Comparison of ENCODE assay signal across 21 cellular contexts in the genomic region with DNA sequence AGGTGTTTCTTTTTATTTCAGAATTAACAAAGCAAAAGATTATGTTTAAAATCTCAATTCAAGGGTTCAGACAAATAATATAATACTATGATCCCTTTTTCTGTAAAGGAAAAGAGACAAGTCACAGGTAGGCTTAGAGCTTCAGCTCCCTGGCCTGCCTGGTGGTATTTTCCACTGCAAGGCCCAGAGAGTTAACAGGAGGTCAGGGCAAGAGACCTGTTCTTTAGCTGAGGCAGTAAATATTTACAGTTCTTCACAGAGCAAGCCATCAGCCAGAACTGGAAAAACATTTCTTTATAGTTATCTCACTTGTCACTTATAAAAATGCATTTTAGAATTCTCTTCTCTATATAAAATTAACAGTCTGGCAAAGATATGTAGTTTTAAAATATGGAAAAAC.
A peak's percentile ranks its signal among the peaks of the same experiment; 100 is the strongest.
DNase-seq lines count a peak whose midpoint lies in the region; ATAC-seq and TF ChIP-seq lines count a peak whose summit lies in the region.
"Had no signal": no experiment of that assay in that cellular context is flagged by ENCODE, and none has a peak within 500 bp of the region (broad histone marks: within the 10 kb centered on the region; RNA-seq: fewer than 3 reads in every experiment).

No MANE protein-coding gene starts in this region.

- CTCF ChIA-PET in activated naive CD4-positive, alpha-beta T cell treated with anti-CD3 and anti-CD28 coated beads for 36 hours (lab: Charles Lee) = interaction anchor here (0.7 to 1.3 kb wide), 2 partner anchors 14 to 17 kb away, joined by 3 to 6 read pairs; no protein-coding TSS in a partner anchor

- H3K9me3 ChIP-seq in esophagus muscularis mucosa (no peaks in the 10 kb centered on the region), liver (ENCODE audit: control insufficient read depth in 4 of 4, low read length in 3 of 4) (no peaks in the 10 kb centered on the region)

- TF ChIP-seq POLR2A in esophagus muscularis mucosa (IDR thresholded peaks at IDR 0.05; ENCODE audit: low read depth) = no peak
- TF ChIP-seq POLR2A in GM18505 (IDR thresholded peaks at IDR 0.05; ENCODE audit: borderline replicate concordance, extremely low read depth, insufficient read depth, insufficient read length) = no peak

- H3K4me1 ChIP-seq in esophagus muscularis mucosa (peaks cover 0 to 33% (median 22%) of the 10 kb centered on the region in 4 donors), liver (ENCODE audit: control insufficient read depth in 4 of 4, insufficient read depth in 4 of 4, low read length in 3 of 4) (peaks cover 3 to 19% (median 9%) of the 10 kb centered on the region in 4 donors), rectal smooth muscle tissue (ENCODE audit: control insufficient read depth, insufficient read depth, low read length) (no peaks in the 10 kb centered on the region)

- no peak overlapping the region for H3K4me3 ChIP-seq in esophagus muscularis mucosa
- no peak overlapping the region for H3K4me3 ChIP-seq in liver (ENCODE audit: low read depth in 1 of 3, low read length in 3 of 3)
- H3K4me3 ChIP-seq in rectal smooth muscle tissue (ENCODE audit: low read length) = no peak overlapping the region

- H3K9me3 Mint-ChIP-seq in activated naive CD4-positive, alpha-beta T cell treated with anti-CD3 and anti-CD28 coated beads for 36 hours = no peaks in the 10 kb centered on the region
- H3K9me3 Mint-ChIP-seq: H9, HFFc6 had no signal

- TF ChIP-seq EP300 in esophagus muscularis mucosa (IDR thresholded peaks at IDR 0.05) = no peak

- peak; percentile 15 for DNase-seq in HuH-7.5 (ENCODE audit: low spot score)
- DNase-seq in esophagus muscularis mucosa (ENCODE audit: extremely low spot score) = no peak
- DNase-seq in activated naive CD4-positive, alpha-beta T cell treated with anti-CD3 and anti-CD28 coated beads for 36 hours = no peak
- DNase-seq in NCI-H128 (lab: John Stamatoyannopoulos, UW; ENCODE audit: unreplicated experiment) = no peak
- DNase-seq: GDM1, H9, HFFc6, KG1, NCI-H1105, NCI-H1694, NCI-H2081 treated with DMSO at 0.1 percent for 48 hours, NCI-H2171 treated with DMSO at 0.1 percent for 48 hours, NCI-H446, NCI-H526 treated with DMSO at 0.1 percent for 48 hours, PC-3, Right ventricle myocardium superior had no signal

- H3K27ac ChIP-seq in esophagus muscularis mucosa (replicated peaks in 1 of 4) (peak overlapping the region; percentile 45 to 51 (median 46)), liver (ENCODE audit: low read depth in 1 of 2, low read length in 2 of 2) (peak overlapping the region; percentile 18 to 62), rectal smooth muscle tissue (ENCODE audit: low read depth, low read length) (peak overlapping the region; percentile 5)
- H3K27ac ChIP-seq: C4-2B had no signal

- H3K27me3 Mint-ChIP-seq in activated naive CD4-positive, alpha-beta T cell treated with anti-CD3 and anti-CD28 coated beads for 36 hours (ENCODE audit: low read depth) = no peaks in the 10 kb centered on the region

- H3K9ac ChIP-seq in liver (ENCODE audit: low read depth in 1 of 2, low read length in 2 of 2) (peak overlapping the region in 1 of 2 donors; percentile 65), rectal smooth muscle tissue (ENCODE audit: low read length) (no peak overlapping the region)

- H3K27ac Mint-ChIP-seq in activated naive CD4-positive, alpha-beta T cell treated with anti-CD3 and anti-CD28 coated beads for 36 hours = no peak overlapping the region
- H3K27ac Mint-ChIP-seq: HFFc6 had no signal

- intact Hi-C loops in esophagus muscularis mucosa (cut with DNase I) = no loop called here
- intact Hi-C loops in activated naive CD4-positive, alpha-beta T cell treated with anti-CD3 and anti-CD28 coated beads for 36 hours (cut with micrococcal nuclease) = no loop called here

- TF ChIP-seq CTCF in esophagus muscularis mucosa (IDR thresholded peaks at IDR 0.05) (no peak), liver (IDR thresholded peaks at IDR 0.05; ENCODE audit: low read depth, low read length, missing input control) (no peak)

- no peaks in the 10 kb centered on the region for H3K4me1 Mint-ChIP-seq in activated naive CD4-positive, alpha-beta T cell treated with anti-CD3 and anti-CD28 coated beads for 36 hours (ENCODE audit: low read depth)
- H3K4me1 Mint-ChIP-seq: H9 had no signal

- H3K36me3 ChIP-seq in esophagus muscularis mucosa (peaks cover 24 to 81% (median 47%) of the 10 kb centered on the region in 4 donors), liver (ENCODE audit: control insufficient read depth in 4 of 4, insufficient read depth in 3 of 4, low read depth in 1 of 4, low read length in 3 of 4) (peaks cover 12 to 25% (median 20%) of the 10 kb centered on the region in 4 donors), rectal smooth muscle tissue (ENCODE audit: control insufficient read depth, insufficient read depth, low read length) (peaks cover 11% of the 10 kb centered on the region)

- TF ChIP-seq RAD21 in liver (IDR thresholded peaks at IDR 0.05) = peak; percentile 17 to 33

- ATAC-seq in GM18505 (IDR thresholded peaks at IDR 0.05; ENCODE audit: unreplicated experiment) = no peak
- ATAC-seq in HG03097 (IDR thresholded peaks at IDR 0.05; ENCODE audit: low FRiP score, unreplicated experiment) = no peak
- ATAC-seq: PC-3 had no signal

- no peak overlapping the region for H3K4me3 Mint-ChIP-seq in activated naive CD4-positive, alpha-beta T cell treated with anti-CD3 and anti-CD28 coated beads for 36 hours
- H3K4me3 Mint-ChIP-seq: H9, HFFc6 had no signal

- peaks cover 14% of the 10 kb centered on the region for H3K36me3 Mint-ChIP-seq in activated naive CD4-positive, alpha-beta T cell treated with anti-CD3 and anti-CD28 coated beads for 36 hours (ENCODE audit: low read depth)

- H3K27me3 ChIP-seq in esophagus muscularis mucosa (no peaks in the 10 kb centered on the region), liver (ENCODE audit: control insufficient read depth in 4 of 4, insufficient read depth in 4 of 4, low read length in 3 of 4) (no peaks in the 10 kb centered on the region), rectal smooth muscle tissue (ENCODE audit: control insufficient read depth, insufficient read depth, low read length) (no peaks in the 10 kb centered on the region)

TF ChIP-seq in liver, 16 proteins besides CTCF, POLR2A, EP300 and RAD21 (continues in another document):
- peak; percentile 79 for TF ChIP-seq SP1 (IDR thresholded peaks at IDR 0.05)
- TF ChIP-seq EGR1 (IDR thresholded peaks at IDR 0.05; ENCODE audit: low read depth in 2 of 2) = peak in 1 of 2 donors; percentile 74
- TF ChIP-seq, protein P1, sequence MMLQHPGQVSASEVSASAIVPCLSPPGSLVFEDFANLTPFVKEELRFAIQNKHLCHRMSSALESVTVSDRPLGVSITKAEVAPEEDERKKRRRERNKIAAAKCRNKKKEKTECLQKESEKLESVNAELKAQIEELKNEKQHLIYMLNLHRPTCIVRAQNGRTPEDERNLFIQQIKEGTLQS (IDR thresholded peaks at IDR 0.05) = no peak
- TF ChIP-seq JUND (IDR thresholded peaks at IDR 0.05) = peak in 1 of 2 donors; percentile 56
- peak; percentile 79 to 87 for TF ChIP-seq RXRA (IDR thresholded peaks at IDR 0.05)
- peak; percentile 80 for TF ChIP-seq FOXA2 (IDR thresholded peaks at IDR 0.05)
- TF ChIP-seq, protein P2, sequence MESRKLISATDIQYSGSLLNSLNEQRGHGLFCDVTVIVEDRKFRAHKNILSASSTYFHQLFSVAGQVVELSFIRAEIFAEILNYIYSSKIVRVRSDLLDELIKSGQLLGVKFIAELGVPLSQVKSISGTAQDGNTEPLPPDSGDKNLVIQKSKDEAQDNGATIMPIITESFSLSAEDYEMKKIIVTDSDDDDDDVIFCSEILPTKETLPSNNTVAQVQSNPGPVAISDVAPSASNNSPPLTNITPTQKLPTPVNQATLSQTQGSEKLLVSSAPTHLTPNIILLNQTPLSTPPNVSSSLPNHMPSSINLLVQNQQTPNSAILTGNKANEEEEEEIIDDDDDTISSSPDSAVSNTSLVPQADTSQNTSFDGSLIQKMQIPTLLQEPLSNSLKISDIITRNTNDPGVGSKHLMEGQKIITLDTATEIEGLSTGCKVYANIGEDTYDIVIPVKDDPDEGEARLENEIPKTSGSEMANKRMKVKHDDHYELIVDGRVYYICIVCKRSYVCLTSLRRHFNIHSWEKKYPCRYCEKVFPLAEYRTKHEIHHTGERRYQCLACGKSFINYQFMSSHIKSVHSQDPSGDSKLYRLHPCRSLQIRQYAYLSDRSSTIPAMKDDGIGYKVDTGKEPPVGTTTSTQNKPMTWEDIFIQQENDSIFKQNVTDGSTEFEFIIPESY (IDR thresholded peaks at IDR 0.05) = peak; percentile 48
- TF ChIP-seq, protein P3, sequence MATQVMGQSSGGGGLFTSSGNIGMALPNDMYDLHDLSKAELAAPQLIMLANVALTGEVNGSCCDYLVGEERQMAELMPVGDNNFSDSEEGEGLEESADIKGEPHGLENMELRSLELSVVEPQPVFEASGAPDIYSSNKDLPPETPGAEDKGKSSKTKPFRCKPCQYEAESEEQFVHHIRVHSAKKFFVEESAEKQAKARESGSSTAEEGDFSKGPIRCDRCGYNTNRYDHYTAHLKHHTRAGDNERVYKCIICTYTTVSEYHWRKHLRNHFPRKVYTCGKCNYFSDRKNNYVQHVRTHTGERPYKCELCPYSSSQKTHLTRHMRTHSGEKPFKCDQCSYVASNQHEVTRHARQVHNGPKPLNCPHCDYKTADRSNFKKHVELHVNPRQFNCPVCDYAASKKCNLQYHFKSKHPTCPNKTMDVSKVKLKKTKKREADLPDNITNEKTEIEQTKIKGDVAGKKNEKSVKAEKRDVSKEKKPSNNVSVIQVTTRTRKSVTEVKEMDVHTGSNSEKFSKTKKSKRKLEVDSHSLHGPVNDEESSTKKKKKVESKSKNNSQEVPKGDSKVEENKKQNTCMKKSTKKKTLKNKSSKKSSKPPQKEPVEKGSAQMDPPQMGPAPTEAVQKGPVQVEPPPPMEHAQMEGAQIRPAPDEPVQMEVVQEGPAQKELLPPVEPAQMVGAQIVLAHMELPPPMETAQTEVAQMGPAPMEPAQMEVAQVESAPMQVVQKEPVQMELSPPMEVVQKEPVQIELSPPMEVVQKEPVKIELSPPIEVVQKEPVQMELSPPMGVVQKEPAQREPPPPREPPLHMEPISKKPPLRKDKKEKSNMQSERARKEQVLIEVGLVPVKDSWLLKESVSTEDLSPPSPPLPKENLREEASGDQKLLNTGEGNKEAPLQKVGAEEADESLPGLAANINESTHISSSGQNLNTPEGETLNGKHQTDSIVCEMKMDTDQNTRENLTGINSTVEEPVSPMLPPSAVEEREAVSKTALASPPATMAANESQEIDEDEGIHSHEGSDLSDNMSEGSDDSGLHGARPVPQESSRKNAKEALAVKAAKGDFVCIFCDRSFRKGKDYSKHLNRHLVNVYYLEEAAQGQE (IDR thresholded peaks at IDR 0.05) = no peak
- TF ChIP-seq FOXA1 (IDR thresholded peaks at IDR 0.05) = peak; percentile 76
- peak; percentile 47 for TF ChIP-seq YY1 (IDR thresholded peaks at IDR 0.05)
- no peak for TF ChIP-seq NR2F2 (IDR thresholded peaks at IDR 0.05)
- no peak for TF ChIP-seq HNF4G (IDR thresholded peaks at IDR 0.05)
- peak; percentile 50 to 70 for TF ChIP-seq HNF4A (conservative IDR thresholded peaks at IDR 0.05)
- no peak for TF ChIP-seq TAF1 (conservative IDR thresholded peaks at IDR 0.05)
- no peak for TF ChIP-seq GABPA (IDR thresholded peaks at IDR 0.05 in 1 of 2, conservative IDR thresholded peaks at IDR 0.05 in 1 of 2)
